In genomic region chr1:205809942-205810345, GRCh38 we compare ENCODE assay signal across 13 cellular contexts. TPM values are rescaled to one million over a fixed set of nuclear protein-coding genes. Genes with fewer than 3 reads are reported as not detected.
DNase-seq lines count a peak whose midpoint lies in the region; ATAC-seq and TF ChIP-seq lines count a peak whose summit lies in the region.
"Had no signal": no experiment of that assay in that cellular context is flagged by ENCODE, and none has a peak within 500 bp of the region (broad histone marks: within the 10 kb centered on the region; RNA-seq: fewer than 3 reads in every experiment).

No MANE protein-coding gene starts in this region.

- no peaks in the 10 kb centered on the region for H3F3A ChIP-seq in neural cell (ENCODE audit: insufficient read depth, low read length, poor library complexity, severe bottlenecking)

- no peak overlapping the region for H3K27ac ChIP-seq in CD8-positive, alpha-beta T cell (ENCODE audit: low read depth, low read length)
- no peak overlapping the region for H3K27ac ChIP-seq in neural cell (ENCODE audit: low read length)

- H3K4me1 Mint-ChIP-seq in CD8-positive, alpha-beta T cell (ENCODE audit: low read depth) = peaks cover 85% of the 10 kb centered on the region
- peaks cover 67% of the 10 kb centered on the region for H3K4me1 Mint-ChIP-seq in activated T-helper 2 cell treated with anti-CD3 and anti-CD28 coated beads, Interferon-gamma antibody, Interleukin-2, Interleukin-4, amounts not matched to agents 10 μg/mL and 5 μg/mL and 100 μg/mL, durations not matched to agents 14 hours and 24 hours and 36 hours (ENCODE audit: low read depth)

- H3K9me3 Mint-ChIP-seq in CD8-positive, alpha-beta T cell = no peaks in the 10 kb centered on the region
- no peaks in the 10 kb centered on the region for H3K9me3 Mint-ChIP-seq in activated T-helper 2 cell treated with anti-CD3 and anti-CD28 coated beads, Interferon-gamma antibody, Interleukin-2, Interleukin-4, amounts not matched to agents 10 μg/mL and 5 μg/mL and 100 μg/mL, durations not matched to agents 14 hours and 24 hours and 36 hours
- H3K9me3 Mint-ChIP-seq: activated B cell treated with CpG ODN at 0.5 μM for 24 hours; activated naive CD8-positive, alpha-beta T cell treated with anti-CD3 and anti-CD28 coated beads, Interleukin-2, amount 10 ng/mL, durations not matched to agents 7 days and 5 days had no signal

- H3K4me3 Mint-ChIP-seq in CD8-positive, alpha-beta T cell = peak overlapping the region; percentile 3
- no peak overlapping the region for H3K4me3 Mint-ChIP-seq in activated T-helper 2 cell treated with anti-CD3 and anti-CD28 coated beads, Interferon-gamma antibody, Interleukin-2, Interleukin-4, amounts not matched to agents 10 μg/mL and 5 μg/mL and 100 μg/mL, durations not matched to agents 14 hours and 24 hours and 36 hours (ENCODE audit: low read depth)
- H3K4me3 Mint-ChIP-seq: activated naive CD8-positive, alpha-beta T cell treated with anti-CD3 and anti-CD28 coated beads, Interleukin-2, amount 10 ng/mL, durations not matched to agents 7 days and 5 days had no signal

- CTCF ChIA-PET in CD8-positive, alpha-beta T cell (lab: Charles Lee) = interaction anchor here (1.1 to 2.3 kb wide), 5 partner anchors 12 to 220 kb away, joined by 3 to 9 read pairs (median 4); no protein-coding TSS in a partner anchor

- no peak for TF ChIP-seq RAD21 in neural cell (conservative IDR thresholded peaks at IDR 0.05)

- no peaks in the 10 kb centered on the region for H3K36me3 ChIP-seq in CD8-positive, alpha-beta T cell (ENCODE audit: insufficient read depth, low read length)
- H3K36me3 ChIP-seq in neural cell (ENCODE audit: insufficient read depth, low read length) = no peaks in the 10 kb centered on the region

- no peak overlapping the region for H2AFZ ChIP-seq in neural cell (ENCODE audit: low read depth, low read length)

- H3K36me3 Mint-ChIP-seq in CD8-positive, alpha-beta T cell = peaks cover 28% of the 10 kb centered on the region
- peaks cover 48% of the 10 kb centered on the region for H3K36me3 Mint-ChIP-seq in activated T-helper 2 cell treated with anti-CD3 and anti-CD28 coated beads, Interferon-gamma antibody, Interleukin-2, Interleukin-4, amounts not matched to agents 10 μg/mL and 5 μg/mL and 100 μg/mL, durations not matched to agents 14 hours and 24 hours and 36 hours (ENCODE audit: low read depth)

- no peak overlapping the region for H3K27ac Mint-ChIP-seq in CD8-positive, alpha-beta T cell
- H3K27ac Mint-ChIP-seq in activated T-helper 2 cell treated with anti-CD3 and anti-CD28 coated beads, Interferon-gamma antibody, Interleukin-2, Interleukin-4, amounts not matched to agents 10 μg/mL and 5 μg/mL and 100 μg/mL, durations not matched to agents 14 hours and 24 hours and 36 hours = no peak overlapping the region
- H3K27ac Mint-ChIP-seq: activated naive CD8-positive, alpha-beta T cell treated with anti-CD3 and anti-CD28 coated beads, Interleukin-2, amount 10 ng/mL, durations not matched to agents 7 days and 5 days had no signal

- no peaks in the 10 kb centered on the region for H3K9me3 ChIP-seq in CD8-positive, alpha-beta T cell (ENCODE audit: low read length)
- H3K9me3 ChIP-seq in neural cell (ENCODE audit: low read length) = no peaks in the 10 kb centered on the region

- H3K4me3 ChIP-seq in CD8-positive, alpha-beta T cell (ENCODE audit: low read depth, low read length) = peak overlapping the region; percentile 8
- H3K4me3 ChIP-seq in neural cell (ENCODE audit: low read length) = peak overlapping the region; percentile 18

- H3K9me2 ChIP-seq in neural cell (ENCODE audit: insufficient read depth, low read length) = no peaks in the 10 kb centered on the region

- no peak overlapping the region for H3K4me2 ChIP-seq in neural cell (ENCODE audit: low read length)

- no peaks in the 10 kb centered on the region for H4K20me1 ChIP-seq in neural cell (ENCODE audit: insufficient read depth)

- no peaks in the 10 kb centered on the region for H3K27me3 Mint-ChIP-seq in CD8-positive, alpha-beta T cell (ENCODE audit: low read depth)
- no peaks in the 10 kb centered on the region for H3K27me3 Mint-ChIP-seq in activated T-helper 2 cell treated with anti-CD3 and anti-CD28 coated beads, Interferon-gamma antibody, Interleukin-2, Interleukin-4, amounts not matched to agents 10 μg/mL and 5 μg/mL and 100 μg/mL, durations not matched to agents 14 hours and 24 hours and 36 hours (ENCODE audit: low read depth)
- H3K27me3 Mint-ChIP-seq: activated B cell treated with CpG ODN at 0.5 μM for 24 hours had no signal

- no peak for DNase-seq in CD8-positive, alpha-beta T cell
- peak; percentile 56 for DNase-seq in cerebellum (ENCODE audit: low spot score)
- DNase-seq in activated T-helper 2 cell treated with anti-CD3 and anti-CD28 coated beads, Interferon-gamma antibody, Interleukin-2, Interleukin-4, amounts not matched to agents 10 μg/mL and 5 μg/mL and 100 μg/mL, durations not matched to agents 14 hours and 24 hours and 36 hours (ENCODE audit: low spot score) = no peak
- DNase-seq: activated B cell treated with CpG ODN at 0.5 μM for 24 hours; activated CD8-positive, alpha-beta memory T cell treated with anti-CD3 and anti-CD28 coated beads, Interleukin-2, amount 50 U/mL, for 4 hours; activated naive CD8-positive, alpha-beta T cell treated with anti-CD3 and anti-CD28 coated beads, Interleukin-2, amount 10 ng/mL, durations not matched to agents 7 days and 5 days; NCI-H446 treated with DMSO at 0.1 percent for 48 hours; stimulated activated CD4-positive, alpha-beta T cell treated with anti-CD3 and anti-CD28 coated beads, Interleukin-2, amount 100 ng/mL, for 48 hours had no signal

- no peak overlapping the region for H3K9ac ChIP-seq in neural cell (ENCODE audit: low read length)

- no peaks in the 10 kb centered on the region for H3K79me2 ChIP-seq in neural cell (replicated peaks; ENCODE audit: insufficient read depth, low read length)

- intact Hi-C loops in CD8-positive, alpha-beta T cell (cut with DNase I, micrococcal nuclease) = loop anchor here in 1 of 2 experiments (10.0 kb wide), 1 partner anchor 525 kb away; no protein-coding TSS in a partner anchor
- intact Hi-C loops in activated T-helper 2 cell treated with anti-CD3 and anti-CD28 coated beads, Interferon-gamma antibody, Interleukin-2, Interleukin-4, amounts not matched to agents 10 μg/mL and 5 μg/mL and 100 μg/mL, durations not matched to agents 14 hours and 24 hours and 36 hours (cut with micrococcal nuclease) = loop anchor here (5.0 kb wide), 1 partner anchor 42 kb away; the partner anchor contains the start of gene PM20D1

- TF ChIP-seq CTCF in CD8-positive, alpha-beta T cell (IDR thresholded peaks at IDR 0.05) = no peak
- TF ChIP-seq CTCF in neural cell (IDR thresholded peaks at IDR 0.05; ENCODE audit: poor library complexity, severe bottlenecking) = no peak

- TF ChIP-seq EP300 in neural cell (conservative IDR thresholded peaks at IDR 0.05; ENCODE audit: poor library complexity, severe bottlenecking) = no peak

- POLR2A ChIA-PET in CD8-positive, alpha-beta T cell (lab: Charles Lee) = interaction anchor here (1.4 to 2.3 kb wide), 3 partner anchors 35 to 73 kb away, joined by 4 to 8 read pairs (median 8); partner anchors contain the start of gene RAB29

- no peaks in the 10 kb centered on the region for H3K27me3 ChIP-seq in CD8-positive, alpha-beta T cell (ENCODE audit: insufficient read depth, low read length)
- H3K27me3 ChIP-seq in neural cell (ENCODE audit: insufficient read depth, low read depth, low read length) = no peaks in the 10 kb centered on the region

- peaks cover 76% of the 10 kb centered on the region for H3K4me1 ChIP-seq in CD8-positive, alpha-beta T cell (ENCODE audit: insufficient read depth, low read length)

- ATAC-seq in CD8-positive, alpha-beta T cell = no peak
- ATAC-seq in HG03442 (IDR thresholded peaks at IDR 0.05; ENCODE audit: unreplicated experiment) (no peak), GM21390 (IDR thresholded peaks at IDR 0.05; ENCODE audit: unreplicated experiment) (no peak)
- ATAC-seq: PC-3 had no signal

TF ChIP-seq in neural cell, 6 proteins besides CTCF, POLR2A, EP300 and RAD21 (continues in another document):
- TF ChIP-seq MXI1 (conservative IDR thresholded peaks at IDR 0.05; ENCODE audit: poor library complexity, severe bottlenecking) (no peak), EZH2 (IDR thresholded peaks at IDR 0.05; ENCODE audit: borderline replicate concordance, insufficient read depth, low read length, poor library complexity, severe bottlenecking) (no peak), TAF1 (IDR thresholded peaks at IDR 0.05; ENCODE audit: low read depth) (no peak), POLR2AphosphoS5 (IDR thresholded peaks at IDR 0.05) (no peak)

RNA-seq across cellular contexts. Expression of gene SLC41A1, which starts 3.1 kb away (rescaled TPM):
- total RNA-seq in CD8-positive, alpha-beta T cell = 10 to 100 TPM; 36.8 to 41.7 TPM
- total RNA-seq in cerebellum = 18.0 TPM
- 3.4 and 4.2 TPM in 2 replicates for polyA plus RNA-seq in neural cell
- polyA minus RNA-seq in neural cell = 8.8 and 11.5 TPM in 2 replicates
- 46.9 and 48.5 TPM in 2 replicates for total RNA-seq in activated T-helper 2 cell treated with anti-CD3 and anti-CD28 coated beads, Interferon-gamma antibody, Interleukin-2, Interleukin-4, amounts not matched to agents 10 μg/mL and 5 μg/mL and 100 μg/mL, durations not matched to agents 14 hours and 24 hours and 36 hours

RNA-seq across cellular contexts. Expression of gene RAB29, which starts 34.7 kb away (rescaled TPM):
- 10 to 100 TPM; 14.0 to 15.9 TPM for total RNA-seq in CD8-positive, alpha-beta T cell
- total RNA-seq in cerebellum = 3.4 TPM
- 0.18 and 0.40 TPM in 2 replicates for polyA plus RNA-seq in neural cell
- polyA minus RNA-seq in neural cell = 0.46 TPM in 1 of 2 replicates, not detected in the other
- 26.2 and 26.7 TPM in 2 replicates for total RNA-seq in activated T-helper 2 cell treated with anti-CD3 and anti-CD28 coated beads, Interferon-gamma antibody, Interleukin-2, Interleukin-4, amounts not matched to agents 10 μg/mL and 5 μg/mL and 100 μg/mL, durations not matched to agents 14 hours and 24 hours and 36 hours

RNA-seq across cellular contexts. Expression of gene PM20D1, which starts 40.0 kb away (rescaled TPM):
- total RNA-seq in CD8-positive, alpha-beta T cell = under 1 TPM; 0.52 to 0.67 TPM
- total RNA-seq in cerebellum = 0.18 TPM
- not detected in 2 replicates for polyA plus RNA-seq in neural cell
- not detected in 2 replicates for polyA minus RNA-seq in neural cell
- total RNA-seq in activated T-helper 2 cell treated with anti-CD3 and anti-CD28 coated beads, Interferon-gamma antibody, Interleukin-2, Interleukin-4, amounts not matched to agents 10 μg/mL and 5 μg/mL and 100 μg/mL, durations not matched to agents 14 hours and 24 hours and 36 hours = 0.57 and 0.78 TPM in 2 replicates
- total RNA-seq: Daoy, PC-3 had no signal

RNA-seq across cellular contexts. Expression of gene NUCKS1, which starts 60.0 kb away (rescaled TPM):
- total RNA-seq in CD8-positive, alpha-beta T cell = 10 to 100 TPM; 70.5 to 95.3 TPM
- total RNA-seq in cerebellum = 189 TPM
- 116 and 134 TPM in 2 replicates for polyA plus RNA-seq in neural cell
- 197 and 216 TPM in 2 replicates for polyA minus RNA-seq in neural cell
- total RNA-seq in activated T-helper 2 cell treated with anti-CD3 and anti-CD28 coated beads, Interferon-gamma antibody, Interleukin-2, Interleukin-4, amounts not matched to agents 10 μg/mL and 5 μg/mL and 100 μg/mL, durations not matched to agents 14 hours and 24 hours and 36 hours = 176 and 180 TPM in 2 replicates
